8 cellular contexts compared by ENCODE assay signal in the genomic region with DNA sequence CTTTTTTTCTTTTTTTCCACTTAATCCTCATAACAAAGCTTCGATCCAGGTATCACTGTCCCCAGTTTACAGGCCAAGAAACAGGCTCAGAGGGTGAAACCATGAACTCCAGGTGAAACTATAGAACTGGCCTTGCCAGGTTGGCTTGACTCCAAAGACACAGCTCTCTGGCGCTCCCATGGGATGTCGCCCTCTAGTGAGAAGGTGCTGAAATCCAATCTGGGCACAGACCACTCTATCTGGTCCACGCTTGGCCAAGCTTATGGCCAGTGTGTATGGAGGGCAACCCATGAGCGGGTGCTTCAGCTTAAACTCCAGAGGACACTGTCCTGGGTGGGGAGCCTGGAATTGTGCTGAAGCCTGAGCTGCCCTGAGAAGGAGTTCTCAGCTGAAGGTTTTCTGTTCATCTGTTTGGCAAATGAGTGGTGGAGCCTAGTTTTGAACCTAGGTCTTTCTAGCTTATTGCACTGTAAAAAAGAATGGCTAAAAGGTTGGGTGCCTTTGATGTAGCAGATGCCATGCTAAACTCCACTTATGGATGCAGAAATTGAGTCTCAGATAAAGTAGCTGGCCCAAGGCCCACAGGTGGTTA.
DNase-seq lines count a peak whose midpoint lies in the region; ATAC-seq, FAIRE-seq and TF ChIP-seq lines count a peak whose summit lies in the region.

No MANE protein-coding gene starts in this region.

- H3K9me3 Mint-ChIP-seq in activated T-helper 17 cell treated with anti-CD3 and anti-CD28 coated beads, Interleukin-2, amount 50 U/mL, for 72 hours = no peaks in the 10 kb centered on the region
- no peaks in the 10 kb centered on the region for H3K9me3 Mint-ChIP-seq in activated T-cell treated with anti-CD3 and anti-CD28 coated beads, Interleukin-2, amount 50 U/mL, for 4 hours

- no peak overlapping the region for H2AFZ ChIP-seq in PC-3 (ENCODE audit: low read length)

- BruUV-seq in PC-3 (replicated peaks; lab: Mats Ljungman, UMichigan) = no TSS peak

- no peaks in the 10 kb centered on the region for H3K27me3 ChIP-seq in PC-3 (ENCODE audit: low read length)
- no peaks in the 10 kb centered on the region for H3K27me3 ChIP-seq in foreskin keratinocyte
- H3K27me3 ChIP-seq in ovary = no peaks in the 10 kb centered on the region

- no peak overlapping the region for H3K4me3 ChIP-seq in A549
- H3K4me3 ChIP-seq in GM12865 (ENCODE audit: low read depth, low read length) = no peak overlapping the region
- H3K4me3 ChIP-seq in PC-3 (ENCODE audit: low read length) = no peak overlapping the region
- no peak overlapping the region for H3K4me3 ChIP-seq in ovary

- no peak overlapping the region for H3K4me3 Mint-ChIP-seq in activated T-helper 17 cell treated with anti-CD3 and anti-CD28 coated beads, Interleukin-2, amount 50 U/mL, for 72 hours
- H3K4me3 Mint-ChIP-seq in activated T-cell treated with anti-CD3 and anti-CD28 coated beads, Interleukin-2, amount 50 U/mL, for 4 hours = no peak overlapping the region

- H3K27ac ChIP-seq in A549 (no peak overlapping the region), PC-3 (ENCODE audit: low read length) (no peak overlapping the region), foreskin keratinocyte (no peak overlapping the region), ovary (no peak overlapping the region)

- no peak overlapping the region for H3K27ac Mint-ChIP-seq in activated T-helper 17 cell treated with anti-CD3 and anti-CD28 coated beads, Interleukin-2, amount 50 U/mL, for 72 hours

- H3K4me2 ChIP-seq in A549 (no peak overlapping the region), PC-3 (ENCODE audit: low read length) (no peak overlapping the region)

- intact Hi-C loops in PC-3 (cut with micrococcal nuclease) (no loop called here), ovary (cut with DNase I) (no loop called here)

- CTCF ChIA-PET in A549 (lab: Yijun Ruan, JAX) = interaction anchor here (0.5 to 3.3 kb wide), 19 partner anchors 9 to 440 kb away, joined by 3 to 23 read pairs (median 3); no protein-coding TSS in a partner anchor
- CTCF ChIA-PET in PC-3 (lab: Charles Lee) = interaction anchor here (0.6 to 1.1 kb wide), 3 partner anchors 73 to 165 kb away, joined by 4 to 5 read pairs (median 4); no protein-coding TSS in a partner anchor

- no peaks in the 10 kb centered on the region for H3K9me2 ChIP-seq in PC-3 (replicated peaks; ENCODE audit: low read length)

- no peaks in the 10 kb centered on the region for H3K79me2 ChIP-seq in PC-3 (ENCODE audit: low read length)

- FAIRE-seq in A549 (lab: Jason Lieb, UNC) = no peak

- H3F3A ChIP-seq in PC-3 (ENCODE audit: low read length, unreplicated experiment) = no peaks in the 10 kb centered on the region

- H3K27me3 Mint-ChIP-seq in activated T-helper 17 cell treated with anti-CD3 and anti-CD28 coated beads, Interleukin-2, amount 50 U/mL, for 72 hours = no peaks in the 10 kb centered on the region
- no peaks in the 10 kb centered on the region for H3K27me3 Mint-ChIP-seq in activated T-cell treated with anti-CD3 and anti-CD28 coated beads, Interleukin-2, amount 50 U/mL, for 4 hours (ENCODE audit: low read depth)

- TF ChIP-seq POLR2A in A549 (IDR thresholded peaks at IDR 0.05; ENCODE audit: low read length) = no peak
- TF ChIP-seq POLR2A in ovary (IDR thresholded peaks at IDR 0.05) = no peak

- H3K36me3 Mint-ChIP-seq in activated T-helper 17 cell treated with anti-CD3 and anti-CD28 coated beads, Interleukin-2, amount 50 U/mL, for 72 hours (ENCODE audit: low read depth) = peaks cover 99% of the 10 kb centered on the region
- peaks cover 61% of the 10 kb centered on the region for H3K36me3 Mint-ChIP-seq in activated T-cell treated with anti-CD3 and anti-CD28 coated beads, Interleukin-2, amount 50 U/mL, for 4 hours (ENCODE audit: insufficient read depth)

- no peaks in the 10 kb centered on the region for H4K20me1 ChIP-seq in PC-3 (ENCODE audit: low read length)

- peak; percentile 54 for TF ChIP-seq CTCF in A549 (IDR thresholded peaks at IDR 0.05)
- peak; percentile 36 for TF ChIP-seq CTCF in GM12865 (IDR thresholded peaks at IDR 0.05; ENCODE audit: insufficient read depth, low read depth, low read length, missing control alignments)
- TF ChIP-seq CTCF in PC-3 (conservative IDR thresholded peaks at IDR 0.05; ENCODE audit: low read depth, low read length) = peak; percentile 77
- peak; percentile 71 for TF ChIP-seq CTCF in foreskin keratinocyte (conservative IDR thresholded peaks at IDR 0.05)
- TF ChIP-seq CTCF in ovary (IDR thresholded peaks at IDR 0.05) = no peak

- no peak overlapping the region for H3K9ac ChIP-seq in PC-3 (ENCODE audit: low read length)

- POLR2A ChIA-PET in A549 (lab: Yijun Ruan, JAX) = interaction anchor here (0.5 kb wide), 1 partner anchor 23 kb away, joined by 3 read pairs; no protein-coding TSS in a partner anchor
- POLR2A ChIA-PET in PC-3 (lab: Charles Lee; ENCODE audit: unreplicated experiment) = no interaction called here

- H3K36me3 ChIP-seq in PC-3 (ENCODE audit: low read depth, low read length) (no peaks in the 10 kb centered on the region), ovary (no peaks in the 10 kb centered on the region)

- no peak for TF ChIP-seq EP300 in A549 (IDR thresholded peaks at IDR 0.05)
- no peak for TF ChIP-seq EP300 in ovary (IDR thresholded peaks at IDR 0.05)

- H3K4me1 ChIP-seq in A549 (peaks cover 14% of the 10 kb centered on the region), PC-3 (ENCODE audit: insufficient read depth, low read length) (no peaks in the 10 kb centered on the region), foreskin keratinocyte (peaks cover 21% of the 10 kb centered on the region), ovary (ENCODE audit: insufficient read depth) (no peaks in the 10 kb centered on the region)

- no peaks in the 10 kb centered on the region for H3K9me3 ChIP-seq in A549
- no peaks in the 10 kb centered on the region for H3K9me3 ChIP-seq in PC-3 (ENCODE audit: low read length)
- no peaks in the 10 kb centered on the region for H3K9me3 ChIP-seq in ovary

- peak; percentile 39 to 53; a peak in 3 of 5 replicates for TF ChIP-seq RAD21 in A549 (conservative IDR thresholded peaks at IDR 0.05 in 1 of 2, IDR thresholded peaks at IDR 0.05 in 1 of 2)

- 55% methylated on average over 5 of the region's 5 CpGs for WGBS in A549 (ENCODE audit: missing lambda C conversion rate)
- 78 to 80% (median 80%) methylated on average over 5 of the region's 5 CpGs for WGBS in ovary, 3 donors

- ATAC-seq in A549 (peak; percentile 74 to 89), PC-3 (peak; percentile 49; the same call in 1 of the 2 replicates), foreskin keratinocyte (peak; percentile 17)
- no peak for ATAC-seq in activated T-helper 17 cell treated with anti-CD3 and anti-CD28 coated beads, Interleukin-2, amount 50 U/mL, for 72 hours (replicated peaks)
- no peak for ATAC-seq in activated T-cell treated with anti-CD3 and anti-CD28 coated beads, Interleukin-2, amount 50 U/mL, for 4 hours

- peak; percentile 38 to 53 for DNase-seq in A549 (ENCODE audit: low read depth in 1 of 2, low spot score in 1 of 2)
- DNase-seq in GM12865 (ENCODE audit: low read depth) = peak; percentile 34
- DNase-seq in PC-3 = peak; percentile 70
- DNase-seq in foreskin keratinocyte = no peak
- DNase-seq in activated T-cell treated with anti-CD3 and anti-CD28 coated beads, Interleukin-2, amount 50 U/mL, for 4 hours = no peak
- DNase-seq in ovary = no peak
- no peak for DNase-seq in superior temporal gyrus (ENCODE audit: extremely low spot score)

- H3K4me1 Mint-ChIP-seq in activated T-helper 17 cell treated with anti-CD3 and anti-CD28 coated beads, Interleukin-2, amount 50 U/mL, for 72 hours = no peaks in the 10 kb centered on the region
- peaks cover 5% of the 10 kb centered on the region for H3K4me1 Mint-ChIP-seq in activated T-cell treated with anti-CD3 and anti-CD28 coated beads, Interleukin-2, amount 50 U/mL, for 4 hours (ENCODE audit: low read depth)

TF ChIP-seq in A549, 52 proteins besides CTCF, POLR2A, EP300 and RAD21:
- TF ChIP-seq ESRRA (IDR thresholded peaks at IDR 0.05; ENCODE audit: borderline replicate concordance, low read length) (no peak), SMC3 (IDR thresholded peaks at IDR 0.05) (peak; percentile 52)

Comparison
In these comparisons a context has a peak if more than half of its experiments do, and no peak if none do; other contexts are left out.
1. ATAC-seq: peak in A549 (2 of 2), PC-3 (single experiment) and foreskin keratinocyte (single experiment); none in activated T-helper 17 cell treated with anti-CD3 and anti-CD28 coated beads, Interleukin-2, amount 50 U/mL, for 72 hours (single experiment) and activated T-cell treated with anti-CD3 and anti-CD28 coated beads, Interleukin-2, amount 50 U/mL, for 4 hours (0 of 2).
2. DNase-seq: peak in A549 (2 of 2), GM12865 (single experiment) and PC-3 (single experiment); none in foreskin keratinocyte (0 of 2), activated T-cell treated with anti-CD3 and anti-CD28 coated beads, Interleukin-2, amount 50 U/mL, for 4 hours (single experiment), ovary (0 of 5) and superior temporal gyrus (single experiment).
3. CTCF ChIP-seq: peak in A549 (single experiment), GM12865 (single experiment), PC-3 (single experiment) and foreskin keratinocyte (single experiment); none in ovary (0 of 3).